Comparison of ENCODE assay signal across 18 cellular contexts in genomic region chr7:138512885-138513284, GRCh38. TPM values are rescaled to one million over a fixed set of nuclear protein-coding genes. Genes with fewer than 3 reads are reported as not detected.
DNase-seq lines count a peak whose midpoint lies in the region; ATAC-seq and TF ChIP-seq lines count a peak whose summit lies in the region.
"Had no signal": no experiment of that assay in that cellular context is flagged by ENCODE, and none has a peak within 500 bp of the region (broad histone marks: within the 10 kb centered on the region; RNA-seq: fewer than 3 reads in every experiment).

No MANE protein-coding gene starts in this region.

- no peaks in the 10 kb centered on the region for H4K20me1 ChIP-seq in GM23248 (ENCODE audit: insufficient read depth)

- no peak for TF ChIP-seq CTCF in HEK293 (tag by site-specific recombination; IDR thresholded peaks at IDR 0.05)
- TF ChIP-seq CTCF in progenitor cell of endocrine pancreas (IDR thresholded peaks at IDR 0.05; ENCODE audit: unreplicated experiment), result no peak
- no peak for TF ChIP-seq CTCF in esophagus squamous epithelium (IDR thresholded peaks at IDR 0.05)

- intact Hi-C loops in esophagus squamous epithelium (cut with DNase I), result no loop called here

- no peaks in the 10 kb centered on the region for H3K27me3 ChIP-seq in GM23248 (replicated peaks; ENCODE audit: insufficient read depth)
- H3K27me3 ChIP-seq in esophagus squamous epithelium, result no peaks in the 10 kb centered on the region

- no peaks in the 10 kb centered on the region for H3K27me3 Mint-ChIP-seq in progenitor cell of endocrine pancreas
- no peaks in the 10 kb centered on the region for H3K27me3 Mint-ChIP-seq in stimulated activated memory B cell treated with anti-CD40 and anti-IgM and Interleukin-4, amounts not matched to agents 10 μg/mL and 1 μg/mL and 100 μg/mL, for 72 hours
- H3K27me3 Mint-ChIP-seq: B cell; CD4-positive, alpha-beta T cell had no signal

- H3K4me1 ChIP-seq in HEK293 (ENCODE audit: control insufficient read depth, insufficient read depth, low read length) (no peaks in the 10 kb centered on the region), GM23248 (ENCODE audit: insufficient read depth) (no peaks in the 10 kb centered on the region), esophagus squamous epithelium (no peaks in the 10 kb centered on the region)

- peaks cover 4% of the 10 kb centered on the region for H3K9me3 Mint-ChIP-seq in progenitor cell of endocrine pancreas (ENCODE audit: low read depth)
- H3K9me3 Mint-ChIP-seq in stimulated activated memory B cell treated with anti-CD40 and anti-IgM and Interleukin-4, amounts not matched to agents 10 μg/mL and 1 μg/mL and 100 μg/mL, for 72 hours, result peaks cover 12% of the 10 kb centered on the region

- no peak overlapping the region for H3K4me3 Mint-ChIP-seq in progenitor cell of endocrine pancreas (ENCODE audit: low read depth)
- no peak overlapping the region for H3K4me3 Mint-ChIP-seq in stimulated activated memory B cell treated with anti-CD40 and anti-IgM and Interleukin-4, amounts not matched to agents 10 μg/mL and 1 μg/mL and 100 μg/mL, for 72 hours
- H3K4me3 Mint-ChIP-seq: B cell; CD4-positive, alpha-beta T cell; HFFc6 had no signal

- DNase-seq in left lobe of liver (ENCODE audit: low spot score) (peak; percentile 81), progenitor cell of endocrine pancreas (ENCODE audit: low spot score, unreplicated experiment) (no peak), GM23248 (no peak), NOMO-1 treated with dmso at 0.1 percent for 144 hours (lab: John Stamatoyannopoulos, UW; ENCODE audit: unreplicated experiment) (no peak), esophagus squamous epithelium (lab: John Stamatoyannopoulos, UW) (no peak)
- DNase-seq: ACHN; C1 segment of cervical spinal cord; Calu3; CD4-positive, alpha-beta T cell; DMS 273 treated with DMSO at 0.1 percent for 48 hours; GOT3; HFFc6 had no signal

- H3F3A ChIP-seq in GM23248 (ENCODE audit: insufficient read depth), result no peaks in the 10 kb centered on the region

- CTCF ChIA-PET in HEK293 (lab: Yijun Ruan, JAX), result no interaction called here

- H3K36me3 ChIP-seq in HEK293 (ENCODE audit: control insufficient read depth in 2 of 2, insufficient read depth in 1 of 2, low read length in 2 of 2), result peaks cover 7 to 62% of the 10 kb centered on the region in 2 experiments; a peak in 2 of 3 replicates
- no peaks in the 10 kb centered on the region for H3K36me3 ChIP-seq in GM23248 (ENCODE audit: low read depth)
- H3K36me3 ChIP-seq in esophagus squamous epithelium, result peaks cover 0 to 63% (median 6%) of the 10 kb centered on the region in 3 donors

- POLR2A ChIA-PET in HEK293 (lab: Yijun Ruan, JAX), result interaction anchor here (0.6 kb wide), 1 partner anchor 300 kb away, joined by 3 read pairs; no protein-coding TSS in a partner anchor

- H3K4me2 ChIP-seq in GM23248 (ENCODE audit: unreplicated experiment), result no peak overlapping the region

- H2AFZ ChIP-seq in GM23248, result no peak overlapping the region

- no peak overlapping the region for H3K9ac ChIP-seq in GM23248

- no peaks in the 10 kb centered on the region; the same call in 1 of the 2 replicates for H3K79me2 ChIP-seq in GM23248 (ENCODE audit: insufficient read depth)

- peak overlapping the region; percentile 80 for H3K27ac Mint-ChIP-seq in progenitor cell of endocrine pancreas
- H3K27ac Mint-ChIP-seq in stimulated activated memory B cell treated with anti-CD40 and anti-IgM and Interleukin-4, amounts not matched to agents 10 μg/mL and 1 μg/mL and 100 μg/mL, for 72 hours, result peak overlapping the region; percentile 23
- H3K27ac Mint-ChIP-seq: B cell; CD4-positive, alpha-beta T cell; HFFc6 had no signal

- H3K9me3 ChIP-seq in HEK293 (ENCODE audit: control insufficient read depth, insufficient read depth, low read depth, low read length), result no peaks in the 10 kb centered on the region
- no peaks in the 10 kb centered on the region for H3K9me3 ChIP-seq in GM23248 (ENCODE audit: low read depth)
- H3K9me3 ChIP-seq in esophagus squamous epithelium, result peaks cover 0 to 6% (median 0%) of the 10 kb centered on the region in 3 donors

- H3K27ac ChIP-seq in HEK293 (ENCODE audit: extremely low read depth, low read depth, low read length) (no peak overlapping the region), GM23248 (no peak overlapping the region), esophagus squamous epithelium (no peak overlapping the region)
- H3K27ac ChIP-seq: HL-60 had no signal

- H3K9me2 ChIP-seq in GM23248 (ENCODE audit: insufficient read depth), result no peaks in the 10 kb centered on the region

- ATAC-seq in left lobe of liver, result peak; percentile 92
- no peak for ATAC-seq in stimulated activated memory B cell treated with anti-CD40 and anti-IgM and Interleukin-4, amounts not matched to agents 10 μg/mL and 1 μg/mL and 100 μg/mL, for 72 hours
- ATAC-seq: GM12878 had no signal

- no peak for TF ChIP-seq POLR2A in esophagus squamous epithelium (IDR thresholded peaks at IDR 0.05)

- peaks cover 77% of the 10 kb centered on the region for H3K36me3 Mint-ChIP-seq in progenitor cell of endocrine pancreas (ENCODE audit: insufficient read depth)
- peaks cover 74% of the 10 kb centered on the region for H3K36me3 Mint-ChIP-seq in stimulated activated memory B cell treated with anti-CD40 and anti-IgM and Interleukin-4, amounts not matched to agents 10 μg/mL and 1 μg/mL and 100 μg/mL, for 72 hours

- in situ Hi-C loops in GM23248 (cut with MboI), result no loop called here

- H3K4me1 Mint-ChIP-seq in progenitor cell of endocrine pancreas (ENCODE audit: low read depth), result peaks cover 6% of the 10 kb centered on the region
- peaks cover 28% of the 10 kb centered on the region for H3K4me1 Mint-ChIP-seq in stimulated activated memory B cell treated with anti-CD40 and anti-IgM and Interleukin-4, amounts not matched to agents 10 μg/mL and 1 μg/mL and 100 μg/mL, for 72 hours

- no peak overlapping the region for H3K4me3 ChIP-seq in HEK293 (ENCODE audit: low read depth, low read length)
- H3K4me3 ChIP-seq in GM23248, result no peak overlapping the region
- H3K4me3 ChIP-seq in esophagus squamous epithelium, result no peak overlapping the region
- H3K4me3 ChIP-seq: GM12878, HAP-1 had no signal

- 100% methylated on average over 1 of the region's 1 CpG for WGBS in GM23248 (ENCODE audit: low coverage in 1 of 2, low lambda C conversion rate in 2 of 2, missing lambda C conversion rate in 2 of 2), 2 experiments
- WGBS in esophagus squamous epithelium, 2 donors, result 100% methylated on average over 1 of the region's 1 CpG

TF ChIP-seq in HEK293, 187 proteins besides CTCF, POLR2A, EP300 and RAD21:
- TF ChIP-seq ZNF24 (tag by site-specific recombination; IDR thresholded peaks at IDR 0.05) (no peak), ZNF350 (tag by site-specific recombination; IDR thresholded peaks at IDR 0.05) (no peak), SETDB1 (IDR thresholded peaks at IDR 0.05; ENCODE audit: insufficient read length, low read length) (peak; percentile 41), ZBTB11 (tag by site-specific recombination; conservative IDR thresholded peaks at IDR 0.05; ENCODE audit: low read depth) (no peak), ZNF670 (tag by site-specific recombination; IDR thresholded peaks at IDR 0.05; ENCODE audit: low read depth) (no peak), ZNF514 (tag by site-specific recombination; IDR thresholded peaks at IDR 0.05) (no peak)
TF ChIP-seq in HEK293: peak in this region for 1.

RNA-seq across cellular contexts. Expression of gene TRIM24, which starts 52.8 kb away (rescaled TPM):
- 16.4 TPM for total RNA-seq in left lobe of liver
- 112 and 114 TPM in 2 replicates for total RNA-seq in progenitor cell of endocrine pancreas
- 6.4 and 7.5 TPM in 2 replicates for total RNA-seq in GM23248 (2014; rRNA removed; shearing (Covaris generic))
- 3.4 and 3.8 TPM in 2 replicates for polyA plus RNA-seq in GM23248 (2016; fragmentation: Nextera tagmentation; extraction: Ambion mirVana)
- 10 to 100 TPM in 3 of 4 donors, 1 to 10 TPM in 1; 8.3 to 17.5 (median 15.0) TPM for total RNA-seq in esophagus squamous epithelium
